ENCODE assay signal across 14 cellular contexts in the genomic region with DNA sequence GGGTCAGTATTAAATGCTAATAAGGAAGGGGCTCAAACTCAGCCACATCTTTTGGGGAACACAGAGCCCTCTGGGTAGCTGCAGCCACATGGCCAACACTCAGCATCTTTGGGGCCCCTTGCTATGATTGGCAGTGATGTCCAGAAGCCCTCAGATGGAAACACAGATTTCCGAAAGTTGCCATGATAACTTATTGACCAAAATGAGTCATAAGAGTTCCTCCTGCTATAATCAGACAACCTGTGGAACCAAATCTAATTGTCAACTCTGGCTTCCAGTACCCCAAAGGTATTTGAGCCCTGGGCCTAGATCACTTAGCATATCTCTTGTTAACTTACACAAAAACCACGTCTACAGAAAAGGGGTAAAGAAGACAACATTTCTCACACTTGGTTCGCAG.
DNase-seq lines count a peak whose midpoint lies in the region; ATAC-seq lines count a peak whose summit lies in the region.
"Had no signal": no experiment of that assay in that cellular context is flagged by ENCODE, and none has a peak within 500 bp of the region (broad histone marks: within the 10 kb centered on the region; RNA-seq: fewer than 3 reads in every experiment).

No MANE protein-coding gene starts in this region.

- no peaks in the 10 kb centered on the region for H3K9me3 Mint-ChIP-seq in IgD-negative memory B cell

- H3K4me3 Mint-ChIP-seq in IgD-negative memory B cell, result peak overlapping the region; percentile 47 to 88 (median 70)
- H3K4me3 Mint-ChIP-seq: activated CD8-positive, alpha-beta T cell treated with anti-CD3 and anti-CD28 coated beads, Interleukin-2, amount 10 ng/mL, durations not matched to agents 7 days and 5 days; activated naive CD8-positive, alpha-beta T cell had no signal

- H3K27ac Mint-ChIP-seq in IgD-negative memory B cell, result peak overlapping the region; percentile 81 to 95 (median 90)
- H3K27ac Mint-ChIP-seq: activated CD8-positive, alpha-beta T cell treated with anti-CD3 and anti-CD28 coated beads, Interleukin-2, amount 10 ng/mL, durations not matched to agents 7 days and 5 days; activated naive CD8-positive, alpha-beta T cell had no signal

- ATAC-seq in GM18502 (IDR thresholded peaks at IDR 0.05; ENCODE audit: poor library complexity, unreplicated experiment) (peak; percentile 41), GM19468 (IDR thresholded peaks at IDR 0.05; ENCODE audit: extremely low read depth, unreplicated experiment) (peak; percentile 7), HG02938 (IDR thresholded peaks at IDR 0.05; ENCODE audit: unreplicated experiment) (peak; percentile 38), left colon (no peak)
- ATAC-seq: activated CD8-positive, alpha-beta T cell treated with anti-CD3 and anti-CD28 coated beads, Interleukin-2, amount 10 ng/mL, durations not matched to agents 7 days and 5 days had no signal

- no peak for DNase-seq in GM19238 (ENCODE audit: insufficient read length, low spot score)
- no peak for DNase-seq in activated CD4-positive, CD25-positive, alpha-beta regulatory T cell (lab: John Stamatoyannopoulos, UW)
- no peak for DNase-seq in left colon
- no peak for DNase-seq in stimulated activated CD4-positive, alpha-beta T cell treated with anti-CD3 and anti-CD28 coated beads, Interleukin-2, amount 100 ng/mL, for 48 hours
- DNase-seq: activated CD8-positive, alpha-beta T cell treated with anti-CD3 and anti-CD28 coated beads, Interleukin-2, amount 10 ng/mL, durations not matched to agents 7 days and 5 days; IMR-90; NCI-H2081; retina; T-helper 2 cell had no signal

- H3K4me1 Mint-ChIP-seq in IgD-negative memory B cell, result peaks cover 50 to 62% (median 51%) of the 10 kb centered on the region in 3 donors

- intact Hi-C loops in left colon (cut with DNase I, micrococcal nuclease), result no loop called here

- no peaks in the 10 kb centered on the region for H3K27me3 Mint-ChIP-seq in IgD-negative memory B cell

- H3K36me3 Mint-ChIP-seq in IgD-negative memory B cell, result no peaks in the 10 kb centered on the region
- H3K36me3 Mint-ChIP-seq: activated naive CD8-positive, alpha-beta T cell had no signal
